ENCODE assay signal across 17 cellular contexts in genomic region chr14:85421166-85421877, GRCh38.
A peak's percentile ranks its signal among the peaks of the same experiment; 100 is the strongest.
DNase-seq lines count a peak whose midpoint lies in the region; TF ChIP-seq lines count a peak whose summit lies in the region.
"Had no signal": no experiment of that assay in that cellular context is flagged by ENCODE, and none has a peak within 500 bp of the region (broad histone marks: within the 10 kb centered on the region; RNA-seq: fewer than 3 reads in every experiment).

No MANE protein-coding gene starts in this region.

- H3K4me2 ChIP-seq in mesenchymal stem cell (ENCODE audit: low read length, poor library complexity, severe bottlenecking): no peak overlapping the region

- no peak overlapping the region for H2AFZ ChIP-seq in mesenchymal stem cell (ENCODE audit: low read depth, low read length)

- peaks cover 2% of the 10 kb centered on the region for H3K4me1 ChIP-seq in mesenchymal stem cell (ENCODE audit: control insufficient read depth, insufficient read depth, low read depth, low read length)
- no peaks in the 10 kb centered on the region for H3K4me1 ChIP-seq in effector memory CD4-positive, alpha-beta T cell (ENCODE audit: control insufficient read depth, insufficient read depth, low read length, poor library complexity, severe bottlenecking)
- H3K4me1 ChIP-seq: Caco-2, lower lobe of right lung, thyroid gland had no signal

- peak overlapping the region; percentile 13 to 24 for H3K4ac ChIP-seq in mesenchymal stem cell (ENCODE audit: low read depth in 1 of 2, low read length in 2 of 2)

- no peak for TF ChIP-seq POLR2A in NB4 (IDR thresholded peaks at IDR 0.05; ENCODE audit: extremely low read depth, insufficient read length)

- 79% methylated on average over 2 of the region's 3 CpGs for WGBS in mesenchymal stem cell

- H2AK5ac ChIP-seq in mesenchymal stem cell (ENCODE audit: low read length, severe bottlenecking): no peak overlapping the region

- no peaks in the 10 kb centered on the region for H3K9me3 ChIP-seq in mesenchymal stem cell (ENCODE audit: control insufficient read depth, low read length)
- no peaks in the 10 kb centered on the region for H3K9me3 ChIP-seq in effector memory CD4-positive, alpha-beta T cell (ENCODE audit: control insufficient read depth, low read length)
- H3K9me3 ChIP-seq: Caco-2, lower lobe of right lung, thyroid gland had no signal

- no peaks in the 10 kb centered on the region for H3K27me3 ChIP-seq in mesenchymal stem cell (ENCODE audit: control insufficient read depth in 1 of 2, insufficient read depth in 1 of 2, low read length in 2 of 2)
- H3K27me3 ChIP-seq in effector memory CD4-positive, alpha-beta T cell (replicated peaks; ENCODE audit: control insufficient read depth, insufficient read depth, low read length, poor library complexity, severe bottlenecking): no peaks in the 10 kb centered on the region
- H3K27me3 ChIP-seq: thyroid gland had no signal

- TF ChIP-seq CTCF in NB4 (IDR thresholded peaks at IDR 0.05; ENCODE audit: low read depth, low read length) (no peak), choroid plexus epithelial cell (conservative IDR thresholded peaks at IDR 0.05; ENCODE audit: low read depth, low read length) (no peak)

- no peaks in the 10 kb centered on the region for H3K79me1 ChIP-seq in mesenchymal stem cell (replicated peaks; ENCODE audit: low read length, poor library complexity, severe bottlenecking)

- peak overlapping the region; percentile 43 for H2BK120ac ChIP-seq in mesenchymal stem cell (ENCODE audit: low read depth, low read length)

- H2BK15ac ChIP-seq in mesenchymal stem cell (ENCODE audit: low read depth, poor library complexity, severe bottlenecking): peak overlapping the region; percentile 23

- no peak overlapping the region for H4K8ac ChIP-seq in mesenchymal stem cell (ENCODE audit: low read length)

- H2BK12ac ChIP-seq in mesenchymal stem cell (ENCODE audit: low read length in 2 of 2): peak overlapping the region; percentile 29 to 50

- H3K4me3 ChIP-seq in NB4 (ENCODE audit: low read depth, low read length) (no peak overlapping the region), choroid plexus epithelial cell (ENCODE audit: low read depth, low read length) (no peak overlapping the region), mesenchymal stem cell (ENCODE audit: insufficient read depth in 1 of 2, low read depth in 1 of 2, low read length in 2 of 2) (no peak overlapping the region)
- H3K4me3 ChIP-seq in effector memory CD4-positive, alpha-beta T cell (ENCODE audit: insufficient read depth, low read depth, low read length, poor library complexity, severe bottlenecking): no peak overlapping the region
- H3K4me3 ChIP-seq: lower lobe of right lung, thyroid gland had no signal

- DNase-seq in ELF-1 (ENCODE audit: low read depth, low spot score) (peak; percentile 12), NB4 (ENCODE audit: low read depth) (peak; percentile 14), choroid plexus epithelial cell (ENCODE audit: low read depth) (peak; percentile 86), mesenchymal stem cell (peak; percentile 95), NCI-H345 (lab: John Stamatoyannopoulos, UW) (no peak), UCSD-AML1 (lab: John Stamatoyannopoulos, UW; ENCODE audit: unreplicated experiment) (no peak), GOT3 (lab: John Stamatoyannopoulos, UW) (no peak)
- no peak for DNase-seq in effector memory CD4-positive, alpha-beta T cell
- DNase-seq: activated CD4-positive, alpha-beta T cell treated with anti-CD3 and anti-CD28 coated beads for 36 hours; effector memory CD8-positive, alpha-beta T cell; Karpas-422; lower lobe of right lung; NCI-H2081; NK-92 treated with Interleukin-12 subunit alpha and Interleukin-12 subunit beta, amount 100 ng/mL, for 24 hours; T-cell; thyroid gland had no signal

- H2BK5ac ChIP-seq in mesenchymal stem cell (ENCODE audit: low read depth, low read length, poor library complexity, severe bottlenecking): peak overlapping the region; percentile 35

- H3K18ac ChIP-seq in mesenchymal stem cell (ENCODE audit: low read depth in 1 of 2, low read length in 2 of 2): peak overlapping the region; percentile 71 to 80

- no peak overlapping the region for H3K14ac ChIP-seq in mesenchymal stem cell (ENCODE audit: low read length in 2 of 2)

- H3K27ac ChIP-seq in mesenchymal stem cell (ENCODE audit: low read length, poor library complexity, severe bottlenecking): peak overlapping the region; percentile 38
- no peak overlapping the region for H3K27ac ChIP-seq in effector memory CD4-positive, alpha-beta T cell (ENCODE audit: insufficient read depth, low read length, poor library complexity, severe bottlenecking)
- H3K27ac ChIP-seq: lower lobe of right lung, thyroid gland had no signal

- peak overlapping the region; percentile 30 for H3K9ac ChIP-seq in mesenchymal stem cell (ENCODE audit: low read length)

- H4K91ac ChIP-seq in mesenchymal stem cell (ENCODE audit: low read length): peak overlapping the region; percentile 56

- H3K23ac ChIP-seq in mesenchymal stem cell (ENCODE audit: low read length in 2 of 2): no peak overlapping the region

- H3K36me3 ChIP-seq in mesenchymal stem cell (ENCODE audit: control insufficient read depth in 1 of 2, insufficient read depth in 2 of 2, low read depth in 1 of 2, low read length in 2 of 2): no peaks in the 10 kb centered on the region
- no peaks in the 10 kb centered on the region for H3K36me3 ChIP-seq in effector memory CD4-positive, alpha-beta T cell (ENCODE audit: control insufficient read depth, insufficient read depth, low read length)
- H3K36me3 ChIP-seq: lower lobe of right lung, thyroid gland had no signal

Comparison
In these comparisons a context has a peak if more than half of its experiments do, and no peak if none do; other contexts are left out.
1. DNase-seq: peak in ELF-1 (single experiment), NB4 (single experiment), choroid plexus epithelial cell (single experiment) and mesenchymal stem cell (single experiment); none in NCI-H345 (single experiment), effector memory CD4-positive, alpha-beta T cell (0 of 3), UCSD-AML1 (single experiment) and GOT3 (single experiment).